12 cellular contexts compared by ENCODE assay signal in genomic region chrX:17361620-17362019, GRCh38. TPM values are rescaled to one million over a fixed set of nuclear protein-coding genes. Genes with fewer than 3 reads are reported as not detected.
DNase-seq lines count a peak whose midpoint lies in the region; ATAC-seq and TF ChIP-seq lines count a peak whose summit lies in the region.
"Had no signal": no experiment of that assay in that cellular context is flagged by ENCODE, and none has a peak within 500 bp of the region (broad histone marks: within the 10 kb centered on the region; RNA-seq: fewer than 3 reads in every experiment).

No MANE protein-coding gene starts in this region.

- H3K4me1 Mint-ChIP-seq in activated CD8-positive, alpha-beta memory T cell treated with anti-CD3 and anti-CD28 coated beads, Interleukin-2, amount 10 ng/mL, durations not matched to agents 7 days and 5 days, result no peaks in the 10 kb centered on the region

- 59 to 98% (median 72%) methylated on average over 6 to 14 of the region's 14 CpGs for WGBS in adrenal gland, 4 donors

- no peaks in the 10 kb centered on the region for H3K9me3 ChIP-seq in adrenal gland (replicated peaks in 1 of 3)

- H3K4me3 ChIP-seq in fibroblast of pulmonary artery (replicated peaks; ENCODE audit: low read depth, low read length) (no peak overlapping the region), adrenal gland (no peak overlapping the region)
- H3K4me3 ChIP-seq: skin epidermis had no signal

- no peaks in the 10 kb centered on the region for H3K36me3 ChIP-seq in adrenal gland (replicated peaks in 1 of 2)

- H3K36me3 Mint-ChIP-seq in activated naive CD4-positive, alpha-beta T cell treated with anti-CD3 and anti-CD28 coated beads, Interleukin-2, amount 50 U/mL, for 72 hours, result no peaks in the 10 kb centered on the region
- H3K36me3 Mint-ChIP-seq in activated CD8-positive, alpha-beta memory T cell treated with anti-CD3 and anti-CD28 coated beads, Interleukin-2, amount 10 ng/mL, durations not matched to agents 7 days and 5 days, result no peaks in the 10 kb centered on the region

- H3K4me1 ChIP-seq in adrenal gland (replicated peaks in 1 of 2), result no peaks in the 10 kb centered on the region

- H3K4me3 Mint-ChIP-seq in activated CD8-positive, alpha-beta memory T cell treated with anti-CD3 and anti-CD28 coated beads, Interleukin-2, amount 10 ng/mL, durations not matched to agents 7 days and 5 days, result no peak overlapping the region
- H3K4me3 Mint-ChIP-seq: stimulated activated naive CD8-positive, alpha-beta T cell treated with anti-CD3 and anti-CD28 coated beads, Interleukin-15, Interleukin-2, amounts not matched to agents 100 ng/mL and 50 ng/mL, for 24 hours had no signal

- no peak overlapping the region for H3K27ac Mint-ChIP-seq in activated naive CD4-positive, alpha-beta T cell treated with anti-CD3 and anti-CD28 coated beads, Interleukin-2, amount 50 U/mL, for 72 hours
- H3K27ac Mint-ChIP-seq in activated CD8-positive, alpha-beta memory T cell treated with anti-CD3 and anti-CD28 coated beads, Interleukin-2, amount 10 ng/mL, durations not matched to agents 7 days and 5 days, result no peak overlapping the region
- H3K27ac Mint-ChIP-seq: stimulated activated naive CD8-positive, alpha-beta T cell treated with anti-CD3 and anti-CD28 coated beads, Interleukin-15, Interleukin-2, amounts not matched to agents 100 ng/mL and 50 ng/mL, for 24 hours had no signal

- no peak for ATAC-seq in activated naive CD4-positive, alpha-beta T cell treated with anti-CD3 and anti-CD28 coated beads, Interleukin-2, amount 50 U/mL, for 72 hours
- ATAC-seq in activated CD8-positive, alpha-beta memory T cell treated with anti-CD3 and anti-CD28 coated beads, Interleukin-2, amount 10 ng/mL, durations not matched to agents 7 days and 5 days, result no peak

- intact Hi-C loops in adrenal gland (cut with DNase I), result no loop called here

- TF ChIP-seq CTCF in AG09319 (IDR thresholded peaks at IDR 0.05; ENCODE audit: low read depth, low read length) (peak; percentile 8), fibroblast of pulmonary artery (IDR thresholded peaks at IDR 0.05; ENCODE audit: low read length, missing control alignments) (peak; percentile 6), adrenal gland (IDR thresholded peaks at IDR 0.05) (peak in 2 of 6 experiments; percentile 13 to 21)

- H3K27me3 Mint-ChIP-seq in activated CD8-positive, alpha-beta memory T cell treated with anti-CD3 and anti-CD28 coated beads, Interleukin-2, amount 10 ng/mL, durations not matched to agents 7 days and 5 days, result no peaks in the 10 kb centered on the region

- no peaks in the 10 kb centered on the region for H3K27me3 ChIP-seq in adrenal gland

- no peak for TF ChIP-seq POLR2A in adrenal gland (IDR thresholded peaks at IDR 0.05)

- DNase-seq in AG09319 (ENCODE audit: extremely low read depth, low read depth) (no peak), EL (peak; percentile 9), OCI-M1 (lab: John Stamatoyannopoulos, UW) (peak; percentile 1), fibroblast of pulmonary artery (ENCODE audit: low read depth) (no peak), adrenal gland (no peak), substantia nigra (lab: John Stamatoyannopoulos, UW) (no peak)
- no peak for DNase-seq in activated naive CD4-positive, alpha-beta T cell treated with anti-CD3 and anti-CD28 coated beads, Interleukin-2, amount 50 U/mL, for 72 hours (ENCODE audit: low spot score in 2 of 2)
- DNase-seq in activated CD8-positive, alpha-beta memory T cell treated with anti-CD3 and anti-CD28 coated beads, Interleukin-2, amount 10 ng/mL, durations not matched to agents 7 days and 5 days, result no peak
- DNase-seq: activated naive CD4-positive, alpha-beta T cell; NCI-H2029 had no signal

- H3K27ac ChIP-seq in adrenal gland (no peak overlapping the region), substantia nigra (ENCODE audit: low read depth, low read length, poor library complexity, severe bottlenecking) (no peak overlapping the region)
- H3K27ac ChIP-seq: skin epidermis had no signal

- CTCF ChIA-PET in activated CD8-positive, alpha-beta memory T cell treated with anti-CD3 and anti-CD28 coated beads, Interleukin-2, amount 10 ng/mL, durations not matched to agents 7 days and 5 days (lab: Charles Lee), result no interaction called here

- H3K9me3 Mint-ChIP-seq in activated naive CD4-positive, alpha-beta T cell treated with anti-CD3 and anti-CD28 coated beads, Interleukin-2, amount 50 U/mL, for 72 hours, result no peaks in the 10 kb centered on the region
- H3K9me3 Mint-ChIP-seq in activated CD8-positive, alpha-beta memory T cell treated with anti-CD3 and anti-CD28 coated beads, Interleukin-2, amount 10 ng/mL, durations not matched to agents 7 days and 5 days (ENCODE audit: low read depth), result no peaks in the 10 kb centered on the region
- H3K9me3 Mint-ChIP-seq: stimulated activated naive CD8-positive, alpha-beta T cell treated with anti-CD3 and anti-CD28 coated beads, Interleukin-15, Interleukin-2, amounts not matched to agents 100 ng/mL and 50 ng/mL, for 24 hours had no signal

RNA-seq across cellular contexts. Expression of gene NHS, which starts 13.4 kb away (rescaled TPM):
- 10 to 100 TPM in 1 of 8 donors, 1 to 10 TPM in 7; 4.5 to 12.5 (median 6.8) TPM for total RNA-seq in adrenal gland
- polyA plus RNA-seq in adrenal gland, result 10 to 100 TPM in 1 of 3 donors, 1 to 10 TPM in 2; 4.4 to 10.2 (median 7.8) TPM
- total RNA-seq in activated naive CD4-positive, alpha-beta T cell treated with anti-CD3 and anti-CD28 coated beads, Interleukin-2, amount 50 U/mL, for 72 hours, result 1 to 10 TPM; 1.2 to 2.7 TPM
- 10 to 100 TPM in 1 of 2 experiments, 1 to 10 TPM in 1; 1.4 to 10.1 TPM for total RNA-seq in activated CD8-positive, alpha-beta memory T cell treated with anti-CD3 and anti-CD28 coated beads, Interleukin-2, amount 10 ng/mL, durations not matched to agents 7 days and 5 days

Comparison
In these comparisons a context has a peak if more than half of its experiments do, and no peak if none do; other contexts are left out.
1. DNase-seq: peak in EL (single experiment) and OCI-M1 (single experiment); none in AG09319 (single experiment), fibroblast of pulmonary artery (single experiment), adrenal gland (0 of 7), activated naive CD4-positive, alpha-beta T cell treated with anti-CD3 and anti-CD28 coated beads, Interleukin-2, amount 50 U/mL, for 72 hours (0 of 2), activated CD8-positive, alpha-beta memory T cell treated with anti-CD3 and anti-CD28 coated beads, Interleukin-2, amount 10 ng/mL, durations not matched to agents 7 days and 5 days (single experiment) and substantia nigra (0 of 49).